Comparison of ENCODE assay signal across 25 cellular contexts in the genomic region with DNA sequence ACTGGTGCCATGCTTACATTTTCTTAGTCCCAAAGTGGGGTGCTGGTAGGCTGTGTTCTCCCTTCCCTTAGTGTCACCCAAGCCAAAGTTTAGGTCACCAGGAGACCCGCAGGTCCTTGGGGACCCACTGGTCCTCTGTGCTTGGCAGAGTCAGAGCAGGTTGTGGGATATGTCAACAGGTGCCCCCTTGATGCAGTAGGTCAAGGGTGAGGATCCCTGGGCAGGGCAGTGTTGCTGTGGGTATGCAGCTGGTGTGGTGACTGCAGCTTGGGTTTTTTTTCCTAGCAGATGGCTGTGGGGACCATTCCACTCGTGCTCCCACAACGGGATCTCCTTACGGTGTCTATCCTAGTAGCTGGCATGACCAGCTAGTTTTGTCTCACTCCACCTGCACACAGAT. TPM values are rescaled to one million over a fixed set of nuclear protein-coding genes. Genes with fewer than 3 reads are reported as not detected.
A peak's percentile ranks its signal among the peaks of the same experiment; 100 is the strongest.
DNase-seq lines count a peak whose midpoint lies in the region; ATAC-seq, FAIRE-seq and TF ChIP-seq lines count a peak whose summit lies in the region.
"Had no signal": no experiment of that assay in that cellular context is flagged by ENCODE, and none has a peak within 500 bp of the region (broad histone marks: within the 10 kb centered on the region; RNA-seq: fewer than 3 reads in every experiment).

No MANE protein-coding gene starts in this region.

- CTCF ChIA-PET in H1 (lab: Charles Lee; ENCODE audit: partially characterized antibody) = no interaction called here

- no peak for TF ChIP-seq POLR2A in H1 (IDR thresholded peaks at IDR 0.05; ENCODE audit: control extremely low read depth in 1 of 2, low read depth in 2 of 2, low read length in 2 of 2)

- ATAC-seq in GM23338 = no peak
- ATAC-seq: A549, GM12878 had no signal

- H3K23me2 ChIP-seq in H1 (ENCODE audit: low read depth, low read length) = no peaks in the 10 kb centered on the region

- no peak for FAIRE-seq in H1 (lab: Jason Lieb, UNC)
- FAIRE-seq: A549, GM12878, GM12892, GM18507 had no signal

- no peaks in the 10 kb centered on the region for H3K27me3 ChIP-seq in GM23338 (ENCODE audit: insufficient read depth)
- no peaks in the 10 kb centered on the region for H3K27me3 ChIP-seq in H1 (replicated peaks in 1 of 4; ENCODE audit: control insufficient read depth in 3 of 4, extremely low read depth in 1 of 4, insufficient read depth in 3 of 4, low read length in 3 of 4)
- no peaks in the 10 kb centered on the region for H3K27me3 ChIP-seq in neuronal stem cell (ENCODE audit: control insufficient read depth in 3 of 3, insufficient read depth in 3 of 3, low read depth in 1 of 3, low read length in 3 of 3)
- H3K27me3 ChIP-seq in endodermal cell (ENCODE audit: control insufficient read depth, insufficient read depth, low read length, poor library complexity, severe bottlenecking) = no peaks in the 10 kb centered on the region
- H3K27me3 ChIP-seq: BLaER1 treated with 17β-estradiol and CSF1 and Interleukin-3, amounts not matched to agents 10 nM and 100 nM had no signal

- H3K36me3 ChIP-seq in GM23338 (ENCODE audit: insufficient read depth) (no peaks in the 10 kb centered on the region), H1 (ENCODE audit: control insufficient read depth in 2 of 4, insufficient read depth in 4 of 4, low read length in 3 of 4) (no peaks in the 10 kb centered on the region), neuronal stem cell (replicated peaks in 1 of 2; ENCODE audit: control insufficient read depth in 2 of 2, insufficient read depth in 2 of 2, low read length in 2 of 2) (no peaks in the 10 kb centered on the region), endodermal cell (ENCODE audit: control insufficient read depth, insufficient read depth, low read length) (no peaks in the 10 kb centered on the region)

- H3F3A ChIP-seq in GM23338 (replicated peaks; ENCODE audit: low read depth) = no peaks in the 10 kb centered on the region

- H4K20me1 ChIP-seq in GM23338 (replicated peaks; ENCODE audit: insufficient read depth) (no peaks in the 10 kb centered on the region), H1 (replicated peaks in 1 of 2; ENCODE audit: control insufficient read depth in 1 of 2, insufficient read depth in 2 of 2, low read length in 2 of 2) (peaks cover 0 to 2% of the 10 kb centered on the region in 2 experiments)

- H2BK5ac ChIP-seq in H1 (ENCODE audit: low read depth, low read length) = no peak overlapping the region; the same call in 1 of the 2 replicates
- H2BK5ac ChIP-seq in neuronal stem cell (ENCODE audit: low read length) = peak overlapping the region; percentile 24

- H3K36me3 Mint-ChIP-seq in GM23338 (ENCODE audit: low read depth) = peaks cover 4% of the 10 kb centered on the region; the same call in 2 of the 3 replicates
- peaks cover 2% of the 10 kb centered on the region for H3K36me3 Mint-ChIP-seq in endodermal cell (ENCODE audit: low read depth)

- H3K4me1 Mint-ChIP-seq in GM23338 = no peaks in the 10 kb centered on the region; the same call in 2 of the 3 replicates
- no peaks in the 10 kb centered on the region for H3K4me1 Mint-ChIP-seq in endodermal cell

- H3K79me1 ChIP-seq in H1 (ENCODE audit: low read depth, low read length) = no peaks in the 10 kb centered on the region
- H3K79me1 ChIP-seq in neuronal stem cell (ENCODE audit: low read depth, low read length) = no peaks in the 10 kb centered on the region

- POLR2A ChIA-PET in H1 (lab: Charles Lee; ENCODE audit: partially characterized antibody) = no interaction called here

- H3K9me2 ChIP-seq in GM23338 (ENCODE audit: insufficient read depth) = no peaks in the 10 kb centered on the region

- 88% methylated on average over 4 of the region's 4 CpGs; no CpG with 5 or more reads in 1 of the 2 experiments for WGBS in H1 (ENCODE audit: extremely low coverage in 1 of 2, insufficient coverage in 1 of 2, insufficient read length in 1 of 2, insufficient replicate concordance in 2 of 2, low coverage in 1 of 2, low lambda C conversion rate in 2 of 2, missing lambda C conversion rate in 1 of 2), 2 experiments
- no CpG with 5 or more reads among the region's 4 CpGs for WGBS in neuronal stem cell (ENCODE audit: extremely low coverage in 2 of 2, insufficient read length in 2 of 2, insufficient replicate concordance in 1 of 2), 2 donors
- 90 to 95% methylated on average over 4 of the region's 4 CpGs for WGBS in endodermal cell (ENCODE audit: insufficient coverage in 1 of 2, insufficient read length in 1 of 2), 2 experiments

- H3K23ac ChIP-seq in H1 (ENCODE audit: insufficient read length) (no peak overlapping the region), neuronal stem cell (ENCODE audit: low read depth, low read length, poor library complexity) (no peak overlapping the region)

- 0 out of 2 replicates have a peak overlapping the region, but pooled peaks have one; percentile 25 for H3K27ac Mint-ChIP-seq in GM23338
- H3K27ac Mint-ChIP-seq in endodermal cell = no peak overlapping the region
- H3K27ac Mint-ChIP-seq: B cell; CD4-positive, alpha-beta T cell had no signal

- H3K9ac ChIP-seq in H1 (replicated peaks in 1 of 4; ENCODE audit: extremely low read depth in 1 of 4, low read depth in 3 of 4, low read length in 3 of 4) (no peak overlapping the region), neuronal stem cell (ENCODE audit: low read depth, low read length, poor library complexity) (no peak overlapping the region), endodermal cell (ENCODE audit: extremely low read depth, low read length, poor library complexity, severe bottlenecking) (no peak overlapping the region)
- H3K9ac ChIP-seq: BLaER1 treated with 17β-estradiol and CSF1 and Interleukin-3, amounts not matched to agents 10 nM and 100 nM had no signal

- no peak overlapping the region for H3K14ac ChIP-seq in H1 (ENCODE audit: insufficient read length)
- no peak overlapping the region for H3K14ac ChIP-seq in neuronal stem cell (ENCODE audit: low read length)

- DNase-seq in GM23338 (ENCODE audit: low spot score) (no peak), H1 (ENCODE audit: low read depth in 1 of 2, low spot score in 2 of 2) (no peak), neuronal stem cell (ENCODE audit: low spot score) (no peak), endodermal cell (no peak), KBM-7 (no peak)
- no peak for DNase-seq in activated CD4-positive, alpha-beta T cell treated with anti-CD3 and anti-CD28 coated beads, Interleukin-2, amount 50 U/mL, for 1 hour
- DNase-seq: AML-193; CD4-positive, alpha-beta T cell; CD8-positive, alpha-beta memory T cell; COR-L47; DMS 273 treated with DMSO at 0.1 percent for 48 hours; DMS153; DMS53; DMS79; DND-41; EL; GDM1 had no signal

- H3K56ac ChIP-seq in H1 (replicated peaks; ENCODE audit: insufficient read length, low read depth, low read length) = no peak overlapping the region

- no peak overlapping the region for H2BK20ac ChIP-seq in H1 (ENCODE audit: low read length)

- in situ Hi-C loops in KBM-7 (cut with MboI; ENCODE audit: low pct_unique_long_range_greater_than_20kb, low sequenced_read_pairs) = no loop called here

- H4K91ac ChIP-seq in H1 (replicated peaks; ENCODE audit: insufficient read length, low read length) = no peak overlapping the region
- H4K91ac ChIP-seq in neuronal stem cell (ENCODE audit: low read depth, low read length, poor library complexity) = no peak overlapping the region

- no peaks in the 10 kb centered on the region for H3K4me1 ChIP-seq in GM23338 (ENCODE audit: insufficient read depth)
- H3K4me1 ChIP-seq in H1 (replicated peaks in 1 of 4; ENCODE audit: control insufficient read depth in 3 of 4, insufficient read depth in 4 of 4, low read length in 3 of 4) = no peaks in the 10 kb centered on the region
- peaks cover 0 to 5% of the 10 kb centered on the region in 2 donors for H3K4me1 ChIP-seq in neuronal stem cell (ENCODE audit: control insufficient read depth in 2 of 2, insufficient read depth in 1 of 2, low read depth in 1 of 2, low read length in 2 of 2)
- no peaks in the 10 kb centered on the region for H3K4me1 ChIP-seq in endodermal cell (ENCODE audit: control insufficient read depth, insufficient read depth, low read length)
- H3K4me1 ChIP-seq: A549; BLaER1 treated with 17β-estradiol and CSF1 and Interleukin-3, amounts not matched to agents 10 nM and 100 nM had no signal

- TF ChIP-seq CTCF in GM23338 (conservative IDR thresholded peaks at IDR 0.05; ENCODE audit: low read depth in 2 of 2) (no peak), H1 (IDR thresholded peaks at IDR 0.05; ENCODE audit: control extremely low read depth in 1 of 3, insufficient read depth in 1 of 3, low read depth in 1 of 3, low read length in 3 of 3) (no peak), endodermal cell (conservative IDR thresholded peaks at IDR 0.05) (no peak)

- H3K4me3 ChIP-seq in GM23338 = no peak overlapping the region
- H3K4me3 ChIP-seq in H1 (ENCODE audit: extremely low read depth in 1 of 4, insufficient read depth in 2 of 4, low read depth in 3 of 4, low read length in 4 of 4) = no peak overlapping the region
- no peak overlapping the region for H3K4me3 ChIP-seq in neuronal stem cell (ENCODE audit: low read length in 2 of 2)
- H3K4me3 ChIP-seq in endodermal cell (ENCODE audit: low read length) = no peak overlapping the region
- H3K4me3 ChIP-seq: A549; BLaER1 treated with 17β-estradiol and CSF1 and Interleukin-3, amounts not matched to agents 10 nM and 100 nM; GM12878 had no signal

- no peak overlapping the region for H3K18ac ChIP-seq in H1 (ENCODE audit: extremely low read depth, low read length)
- no peak overlapping the region for H3K18ac ChIP-seq in neuronal stem cell (ENCODE audit: low read length)

- no peaks in the 10 kb centered on the region for H3K79me2 ChIP-seq in GM23338 (replicated peaks; ENCODE audit: insufficient read depth)
- H3K79me2 ChIP-seq in H1 (ENCODE audit: control insufficient read depth in 1 of 2, insufficient read depth in 2 of 2, low read length in 2 of 2) = no peaks in the 10 kb centered on the region

- H2BK15ac ChIP-seq in H1 (ENCODE audit: low read length) (0 out of 2 replicates have a peak overlapping the region, but pooled peaks have one; percentile 3), neuronal stem cell (ENCODE audit: low read length) (no peak overlapping the region)

- H3K27ac ChIP-seq in GM23338 (ENCODE audit: low read depth) (no peak overlapping the region), H1 (ENCODE audit: low read depth, low read length) (no peak overlapping the region), neuronal stem cell (replicated peaks; ENCODE audit: low read length) (no peak overlapping the region), endodermal cell (ENCODE audit: low read depth, low read length) (no peak overlapping the region)
- H3K27ac ChIP-seq: 22Rv1; A549; BLaER1 treated with 17β-estradiol and CSF1 and Interleukin-3, amounts not matched to agents 10 nM and 100 nM; C4-2B had no signal

- no peak overlapping the region for H2AFZ ChIP-seq in GM23338
- no peak overlapping the region for H2AFZ ChIP-seq in H1 (ENCODE audit: low read length)
- no peak overlapping the region for H2AFZ ChIP-seq in neuronal stem cell (ENCODE audit: low read length)

- H3K9me3 ChIP-seq in H1 (ENCODE audit: insufficient read depth in 2 of 2, low read depth in 1 of 2, low read length in 1 of 2) (no peaks in the 10 kb centered on the region), neuronal stem cell (replicated peaks in 1 of 2; ENCODE audit: control insufficient read depth in 2 of 2, insufficient read depth in 1 of 2, low read depth in 1 of 2, low read length in 2 of 2) (peaks cover 0 to 15% of the 10 kb centered on the region in 2 donors), endodermal cell (ENCODE audit: control insufficient read depth, low read length) (peaks cover 5% of the 10 kb centered on the region)
- H3K9me3 ChIP-seq: A549 had no signal

- H2BK120ac ChIP-seq in H1 (replicated peaks; ENCODE audit: low read depth, low read length) (no peak overlapping the region), neuronal stem cell (ENCODE audit: low read depth, low read length) (no peak overlapping the region)

- no peak overlapping the region for H2AK5ac ChIP-seq in H1 (ENCODE audit: low read depth, low read length)
- H2AK5ac ChIP-seq in neuronal stem cell (ENCODE audit: low read depth, low read length) = no peak overlapping the region

- TF ChIP-seq RAD21 in H1 (IDR thresholded peaks at IDR 0.05 in 1 of 2, conservative IDR thresholded peaks at IDR 0.05 in 1 of 2; ENCODE audit: low read depth in 2 of 2, low read length in 2 of 2) = no peak

- H3K9me3 Mint-ChIP-seq in GM23338 (peaks cover 3% of the 10 kb centered on the region; the same call in 1 of the 3 replicates), endodermal cell (peaks cover 7% of the 10 kb centered on the region)

- TF ChIP-seq EP300 in H1 (IDR thresholded peaks at IDR 0.05; ENCODE audit: borderline replicate concordance in 1 of 2, low read depth in 2 of 2, low read length in 2 of 2) = no peak

- H3K27me3 Mint-ChIP-seq in GM23338 (ENCODE audit: insufficient read depth, low read depth, poor library complexity) (no peaks in the 10 kb centered on the region), endodermal cell (ENCODE audit: insufficient read depth) (no peaks in the 10 kb centered on the region)
- H3K27me3 Mint-ChIP-seq: B cell; CD4-positive, alpha-beta T cell; CD8-positive, alpha-beta memory T cell had no signal

- H3K4ac ChIP-seq in H1 (replicated peaks; ENCODE audit: insufficient read length, low read depth, low read length) (no peak overlapping the region), neuronal stem cell (ENCODE audit: low read length) (no peak overlapping the region)

- H3K4me3 Mint-ChIP-seq in GM23338 (no peak overlapping the region), endodermal cell (no peak overlapping the region)
- H3K4me3 Mint-ChIP-seq: B cell; CD4-positive, alpha-beta T cell; CD8-positive, alpha-beta memory T cell had no signal

- no peak overlapping the region for H3K4me2 ChIP-seq in GM23338
- no peak overlapping the region for H3K4me2 ChIP-seq in H1 (ENCODE audit: insufficient read depth in 1 of 2, low read depth in 2 of 2, low read length in 2 of 2)
- H3K4me2 ChIP-seq in neuronal stem cell (ENCODE audit: insufficient read depth, low read length, poor library complexity, severe bottlenecking) = no peak overlapping the region
- H3K4me2 ChIP-seq: A549; BLaER1 treated with 17β-estradiol and CSF1 and Interleukin-3, amounts not matched to agents 10 nM and 100 nM had no signal

- H2BK12ac ChIP-seq in H1 (ENCODE audit: low read depth, low read length) (no peak overlapping the region; the same call in 1 of the 2 replicates), neuronal stem cell (ENCODE audit: low read length) (no peak overlapping the region)

- H4K5ac ChIP-seq in H1 (ENCODE audit: insufficient read length, low read depth, low read length) = no peak overlapping the region

- no peak overlapping the region for H4K8ac ChIP-seq in H1 (ENCODE audit: extremely low read depth, insufficient read depth, low read length)
- no peak overlapping the region for H4K8ac ChIP-seq in neuronal stem cell (ENCODE audit: low read depth, low read length)

RNA-seq across cellular contexts. Expression of a gene that starts 23.7 kb away (rescaled TPM):
- 14.6 and 15.6 TPM in 2 replicates for total RNA-seq in GM23338 (2014; rRNA removed; shearing (Covaris generic))
- 11.0 and 11.8 TPM in 2 replicates for polyA plus RNA-seq in GM23338 (2016; fragmentation: Nextera tagmentation; extraction: Ambion mirVana)
- 12.4 and 13.1 TPM in 2 replicates for total RNA-seq in H1 (2021; fragmentation: NEBNext Ultra II Directional; extraction: Animal tissue kit (Norgen Biotek cat#: 25700))
- polyA plus RNA-seq in H1 (2011; rRNA removed) = 11.4 and 16.9 TPM in 2 replicates
- polyA plus RNA-seq in H1 (2011; cell fraction: cytosol; rRNA removed) = 15.5 TPM
- 9.4 TPM for polyA plus RNA-seq in H1 (2011; cell fraction: nucleus; rRNA removed)
- polyA plus RNA-seq in H1 (2012, experiment 1 of 2) = 10.5 to 14.6 TPM (median 11.1 TPM) in 4 replicates
- polyA plus RNA-seq in H1 (2012, experiment 2 of 2) = 1.1 TPM
- polyA plus RNA-seq in H1 (2013, experiment 1 of 2) = 12.1 TPM
- 12.4 TPM for polyA plus RNA-seq in H1 (2013, experiment 2 of 2)
- polyA minus RNA-seq in H1 (2011; rRNA and poly(A)+ RNA removed) = 10.4 and 17.9 TPM in 2 replicates
- polyA minus RNA-seq in H1 (2011; cell fraction: cytosol; rRNA and poly(A)+ RNA removed) = 8.4 TPM
- polyA minus RNA-seq in H1 (2011; cell fraction: nucleus; rRNA and poly(A)+ RNA removed) = 23.9 TPM
- polyA plus RNA-seq in neuronal stem cell (2013, experiment 1 of 2) = 11.3 TPM
- polyA plus RNA-seq in neuronal stem cell (2013, experiment 2 of 2) = 12.2 TPM
- total RNA-seq in endodermal cell = 10 to 100 TPM; 13.7 to 23.4 TPM
- polyA plus RNA-seq in endodermal cell (2013, experiment 1 of 2) = 23.2 TPM
- polyA plus RNA-seq in endodermal cell (2013, experiment 2 of 2) = 18.3 TPM

RNA-seq across cellular contexts. Expression of a gene that starts 24.1 kb away (rescaled TPM):
- total RNA-seq in GM23338 (2014; rRNA removed; shearing (Covaris generic)) = 116 and 141 TPM in 2 replicates
- polyA plus RNA-seq in GM23338 (2016; fragmentation: Nextera tagmentation; extraction: Ambion mirVana) (58.8 and 64.9 TPM in 2 replicates), H1 (2011; rRNA removed) (90.7 and 99.2 TPM in 2 replicates)
- 98.6 and 116 TPM in 2 replicates for total RNA-seq in H1 (2021; fragmentation: NEBNext Ultra II Directional; extraction: Animal tissue kit (Norgen Biotek cat#: 25700))
- polyA plus RNA-seq in H1 (2011; cell fraction: cytosol; rRNA removed) = 41.0 TPM
- 65.8 TPM for polyA plus RNA-seq in H1 (2011; cell fraction: nucleus; rRNA removed)
- 47.9 to 82.0 TPM (median 58.7 TPM) in 4 replicates for polyA plus RNA-seq in H1 (2012, experiment 1 of 2)
- 19.8 TPM for polyA plus RNA-seq in H1 (2012, experiment 2 of 2)
- 82.2 TPM for polyA plus RNA-seq in H1 (2013, experiment 1 of 2)
- polyA plus RNA-seq in H1 (2013, experiment 2 of 2) = 80.4 TPM
- polyA minus RNA-seq in H1 (2011; rRNA and poly(A)+ RNA removed) = 46.5 and 56.7 TPM in 2 replicates
- 47.6 TPM for polyA minus RNA-seq in H1 (2011; cell fraction: cytosol; rRNA and poly(A)+ RNA removed)
- 83.0 TPM for polyA minus RNA-seq in H1 (2011; cell fraction: nucleus; rRNA and poly(A)+ RNA removed)
- 59.2 TPM for polyA plus RNA-seq in neuronal stem cell (2013, experiment 1 of 2)
- polyA plus RNA-seq in neuronal stem cell (2013, experiment 2 of 2) = 61.9 TPM
- 10 to 100 TPM; 54.0 to 62.1 TPM for total RNA-seq in endodermal cell
- polyA plus RNA-seq in endodermal cell (2013, experiment 1 of 2) = 52.4 TPM
- 45.0 TPM for polyA plus RNA-seq in endodermal cell (2013, experiment 2 of 2)
